20 cellular contexts compared by ENCODE assay signal in the genomic region with DNA sequence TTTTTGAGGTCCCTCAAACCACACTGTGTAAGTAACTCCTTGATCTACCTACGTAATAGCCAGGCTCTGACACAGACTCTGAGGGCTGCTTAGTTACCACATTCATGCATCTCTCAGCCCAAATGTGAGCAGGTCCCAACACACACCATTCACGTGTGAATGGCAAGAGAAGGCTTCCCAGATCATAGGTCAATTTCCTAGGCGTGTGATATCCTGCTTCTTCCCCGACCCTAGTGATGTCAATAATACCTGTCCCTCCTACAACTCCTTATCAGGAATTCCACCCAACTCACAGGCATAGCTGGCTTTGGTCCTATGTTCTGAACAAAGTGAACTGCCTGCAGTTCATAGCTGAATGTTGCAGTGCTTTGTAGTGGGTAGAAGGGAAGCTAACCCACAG.
"Had no signal": no experiment of that assay in that cellular context is flagged by ENCODE, and none has a peak within 500 bp of the region (broad histone marks: within the 10 kb centered on the region; RNA-seq: fewer than 3 reads in every experiment).

No MANE protein-coding gene starts in this region.

- H3K27ac Mint-ChIP-seq: activated CD4-positive, alpha-beta T cell treated with anti-CD3 and anti-CD28 coated beads, Interleukin-2, amount 10 ng/mL, durations not matched to agents 7 days and 5 days; activated T-helper 1 cell treated with anti-CD3 and anti-CD28 coated beads, Interleukin-12 subunit alpha, Interleukin-12 subunit beta, Interleukin-2, Interleukin-4 antibody, amounts not matched to agents 30 ng/mL and 10 ng/mL and 1 ng/mL, durations not matched to agents 14 hours and 24 hours and 36 hours; natural killer cell treated with Interleukin-12 subunit alpha and Interleukin-12 subunit beta and Interleukin-15 and Interleukin-18, amount 100 ng/mL, for 72 hours; T-cell had no signal

- ATAC-seq: foreskin keratinocyte; left cardiac atrium; natural killer cell treated with Interleukin-12 subunit alpha and Interleukin-12 subunit beta and Interleukin-15 and Interleukin-18, amount 100 ng/mL, for 72 hours; stimulated activated naive CD8-positive, alpha-beta T cell treated with anti-CD3 and anti-CD28 coated beads, Interleukin-15, Interleukin-2, amounts not matched to agents 100 U/mL and 50 U/mL, for 24 hours; T-cell had no signal

- H3K36me3 Mint-ChIP-seq: natural killer cell treated with Interleukin-12 subunit alpha and Interleukin-12 subunit beta and Interleukin-15 and Interleukin-18, amount 100 ng/mL, for 72 hours; T-cell had no signal

- H3K36me3 ChIP-seq: cardiac muscle cell, suprapubic skin, upper lobe of left lung had no signal

- H3K4me3 Mint-ChIP-seq: activated CD4-positive, alpha-beta T cell treated with anti-CD3 and anti-CD28 coated beads, Interleukin-2, amount 10 ng/mL, durations not matched to agents 7 days and 5 days; natural killer cell treated with Interleukin-12 subunit alpha and Interleukin-12 subunit beta and Interleukin-15 and Interleukin-18, amount 100 ng/mL, for 72 hours; T-cell had no signal

- H3K27me3 ChIP-seq: cardiac muscle cell, foreskin keratinocyte, suprapubic skin, upper lobe of left lung had no signal

- H3K4me3 ChIP-seq: cardiac muscle cell, SK-N-MC, skin epidermis, suprapubic skin, upper lobe of left lung had no signal

- DNase-seq: activated CD4-positive, alpha-beta T cell treated with anti-CD3 and anti-CD28 coated beads, Interleukin-2, amount 10 ng/mL, durations not matched to agents 7 days and 5 days; activated CD8-positive, alpha-beta memory T cell treated with anti-CD3 and anti-CD28 coated beads for 24 hours; activated naive CD4-positive, alpha-beta T cell treated with Interleukin-2 at 50 U/mL for 16 hours; aorta; head of caudate nucleus; left cardiac atrium; retina; stimulated activated CD4-positive, alpha-beta T cell treated with anti-CD3 and anti-CD28 coated beads, Interleukin-4, amount 100 ng/mL, for 4 hours; stimulated activated CD8-positive, alpha-beta memory T cell treated with anti-CD3 and anti-CD28 coated beads, Interleukin-4, amount 100 ng/mL, for 48 hours; stimulated activated naive CD8-positive, alpha-beta T cell treated with anti-CD3 and anti-CD28 coated beads, Interleukin-15, Interleukin-2, amounts not matched to agents 100 U/mL and 50 U/mL, for 24 hours; T-cell; T-helper 9 cell; upper lobe of left lung had no signal

- H3K27me3 Mint-ChIP-seq: activated CD4-positive, alpha-beta T cell treated with anti-CD3 and anti-CD28 coated beads, Interleukin-2, amount 10 ng/mL, durations not matched to agents 7 days and 5 days had no signal

- H3K9me3 ChIP-seq: suprapubic skin, upper lobe of left lung had no signal

- H3K9me3 Mint-ChIP-seq: activated CD4-positive, alpha-beta T cell treated with anti-CD3 and anti-CD28 coated beads, Interleukin-2, amount 10 ng/mL, durations not matched to agents 7 days and 5 days; activated T-helper 1 cell treated with anti-CD3 and anti-CD28 coated beads, Interleukin-12 subunit alpha, Interleukin-12 subunit beta, Interleukin-2, Interleukin-4 antibody, amounts not matched to agents 30 ng/mL and 10 ng/mL and 1 ng/mL, durations not matched to agents 14 hours and 24 hours and 36 hours; T-cell had no signal

- H3K27ac ChIP-seq: cardiac muscle cell, foreskin keratinocyte, SK-N-MC, suprapubic skin, upper lobe of left lung had no signal
